ENCODE assay signal across 10 cellular contexts in genomic region chr18:27298215-27298804, GRCh38.
DNase-seq lines count a peak whose midpoint lies in the region; ATAC-seq, FAIRE-seq and TF ChIP-seq lines count a peak whose summit lies in the region.
"Had no signal": no experiment of that assay in that cellular context is flagged by ENCODE, and none has a peak within 500 bp of the region (broad histone marks: within the 10 kb centered on the region; RNA-seq: fewer than 3 reads in every experiment).

No MANE protein-coding gene starts in this region.

- DNase-seq in COLO829 (ENCODE audit: low spot score) (peak; percentile 6), SK-MEL-5 (ENCODE audit: low read depth, low spot score) (peak; percentile 23), kidney (no peak), substantia nigra (lab: John Stamatoyannopoulos, UW) (no peak)
- no peak for DNase-seq in stimulated activated CD4-positive, alpha-beta T cell treated with anti-CD3 and anti-CD28 coated beads, Interleukin-2, amount 100 ng/mL, for 48 hours
- no peak for DNase-seq in naive thymus-derived CD4-positive, alpha-beta T cell
- DNase-seq: stimulated activated naive CD4-positive, alpha-beta T cell treated with Interleukin-2 at 50 U/mL for 16 hours had no signal

- no peaks in the 10 kb centered on the region for H3K9me3 ChIP-seq in kidney (ENCODE audit: control insufficient read depth in 1 of 2, low read length in 2 of 2)
- H3K9me3 ChIP-seq in naive thymus-derived CD4-positive, alpha-beta T cell (ENCODE audit: control insufficient read depth in 2 of 3, low read length in 3 of 3), result no peaks in the 10 kb centered on the region

- peak; percentile 31 for TF ChIP-seq CTCF in kidney (IDR thresholded peaks at IDR 0.05; ENCODE audit: borderline replicate concordance, extremely low read depth, insufficient read depth)

- no peak for ATAC-seq in naive thymus-derived CD4-positive, alpha-beta T cell
- ATAC-seq in HG02759 (IDR thresholded peaks at IDR 0.05; ENCODE audit: unreplicated experiment), result no peak
- ATAC-seq: sciatic nerve had no signal

- no peaks in the 10 kb centered on the region for H3K27me3 Mint-ChIP-seq in naive thymus-derived CD4-positive, alpha-beta T cell

- in situ Hi-C loops in SK-MEL-5 (cut with HindIII; ENCODE audit: low pct_unique_long_range_greater_than_20kb, low sequenced_read_pairs), result no loop called here

- CTCF ChIA-PET in naive thymus-derived CD4-positive, alpha-beta T cell (lab: Charles Lee), result no interaction called here

- H3K4me1 Mint-ChIP-seq in naive thymus-derived CD4-positive, alpha-beta T cell, result no peaks in the 10 kb centered on the region

- no peak overlapping the region for H3K9ac ChIP-seq in kidney (ENCODE audit: low read length in 2 of 2)

- H3K36me3 ChIP-seq in kidney (ENCODE audit: control insufficient read depth in 1 of 2, insufficient read depth in 2 of 2, low read length in 2 of 2), result no peaks in the 10 kb centered on the region
- H3K36me3 ChIP-seq in naive thymus-derived CD4-positive, alpha-beta T cell (ENCODE audit: control insufficient read depth in 2 of 3, insufficient read depth in 3 of 3, low read length in 3 of 3), result no peaks in the 10 kb centered on the region

- POLR2A ChIA-PET in naive thymus-derived CD4-positive, alpha-beta T cell (lab: Charles Lee), result no interaction called here

- no peak for FAIRE-seq in kidney (lab: Jason Lieb, UNC)

- H3K27ac Mint-ChIP-seq in naive thymus-derived CD4-positive, alpha-beta T cell, result no peak overlapping the region

- H3K36me3 Mint-ChIP-seq in naive thymus-derived CD4-positive, alpha-beta T cell, result peaks cover 0 to 3% (median 0%) of the 10 kb centered on the region in 5 donors

- H3K4me3 Mint-ChIP-seq in naive thymus-derived CD4-positive, alpha-beta T cell, result no peak overlapping the region

- peak; percentile 52 for TF ChIP-seq RAD21 in Ishikawa (IDR thresholded peaks at IDR 0.05; ENCODE audit: low read depth)

- no peaks in the 10 kb centered on the region for H3K4me1 ChIP-seq in kidney (ENCODE audit: control insufficient read depth in 1 of 2, insufficient read depth in 1 of 2, low read depth in 1 of 2, low read length in 2 of 2)
- H3K4me1 ChIP-seq in naive thymus-derived CD4-positive, alpha-beta T cell (ENCODE audit: control insufficient read depth in 2 of 2, insufficient read depth in 2 of 2, low read length in 2 of 2), result no peaks in the 10 kb centered on the region

- no peak overlapping the region for H3K4me3 ChIP-seq in kidney (ENCODE audit: low read length in 2 of 2)
- H3K4me3 ChIP-seq in naive thymus-derived CD4-positive, alpha-beta T cell (ENCODE audit: low read length), result no peak overlapping the region

- intact Hi-C loops in kidney (cut with DNase I), result no loop called here
- intact Hi-C loops in naive thymus-derived CD4-positive, alpha-beta T cell (cut with micrococcal nuclease), result no loop called here

- peaks cover 0 to 16% (median 4%) of the 10 kb centered on the region in 11 donors for H3K9me3 Mint-ChIP-seq in naive thymus-derived CD4-positive, alpha-beta T cell

- no peak overlapping the region for H3K27ac ChIP-seq in kidney (ENCODE audit: low read depth in 2 of 2, low read length in 2 of 2)
- no peak overlapping the region for H3K27ac ChIP-seq in substantia nigra (ENCODE audit: low read depth, low read length, poor library complexity, severe bottlenecking)
- H3K27ac ChIP-seq in naive thymus-derived CD4-positive, alpha-beta T cell (ENCODE audit: low read depth, low read length), result no peak overlapping the region

- no peak for TF ChIP-seq EP300 in Ishikawa (IDR thresholded peaks at IDR 0.05; ENCODE audit: borderline replicate concordance)

- no peaks in the 10 kb centered on the region for H3K27me3 ChIP-seq in naive thymus-derived CD4-positive, alpha-beta T cell (ENCODE audit: control insufficient read depth in 2 of 2, insufficient read depth in 2 of 2, low read length in 2 of 2)

TF ChIP-seq in Ishikawa, 13 proteins besides CTCF, POLR2A, EP300 and RAD21:
- no peak for TF ChIP-seq EGR1 (IDR thresholded peaks at IDR 0.05)
- no peak for TF ChIP-seq YY1 (IDR thresholded peaks at IDR 0.05; ENCODE audit: low read depth)
- no peak for TF ChIP-seq TEAD4 (IDR thresholded peaks at IDR 0.05)
- TF ChIP-seq, protein P1, sequence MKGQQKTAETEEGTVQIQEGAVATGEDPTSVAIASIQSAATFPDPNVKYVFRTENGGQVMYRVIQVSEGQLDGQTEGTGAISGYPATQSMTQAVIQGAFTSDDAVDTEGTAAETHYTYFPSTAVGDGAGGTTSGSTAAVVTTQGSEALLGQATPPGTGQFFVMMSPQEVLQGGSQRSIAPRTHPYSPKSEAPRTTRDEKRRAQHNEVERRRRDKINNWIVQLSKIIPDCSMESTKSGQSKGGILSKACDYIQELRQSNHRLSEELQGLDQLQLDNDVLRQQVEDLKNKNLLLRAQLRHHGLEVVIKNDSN (IDR thresholded peaks at IDR 0.05), result no peak
- TF ChIP-seq, protein P2, sequence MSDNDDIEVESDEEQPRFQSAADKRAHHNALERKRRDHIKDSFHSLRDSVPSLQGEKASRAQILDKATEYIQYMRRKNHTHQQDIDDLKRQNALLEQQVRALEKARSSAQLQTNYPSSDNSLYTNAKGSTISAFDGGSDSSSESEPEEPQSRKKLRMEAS (IDR thresholded peaks at IDR 0.05), result no peak
- TF ChIP-seq NFIC (IDR thresholded peaks at IDR 0.05), result no peak
- no peak for TF ChIP-seq TCF12 (IDR thresholded peaks at IDR 0.05; ENCODE audit: low read depth)
- TF ChIP-seq CREB1 (IDR thresholded peaks at IDR 0.05; ENCODE audit: low read depth), result no peak
- TF ChIP-seq REST (IDR thresholded peaks at IDR 0.05; ENCODE audit: low read depth), result no peak
- TF ChIP-seq ZBTB7A (IDR thresholded peaks at IDR 0.05; ENCODE audit: low read depth), result no peak
- no peak for TF ChIP-seq CEBPB (IDR thresholded peaks at IDR 0.05)
- TF ChIP-seq FOXM1 (IDR thresholded peaks at IDR 0.05; ENCODE audit: borderline replicate concordance, low read depth), result no peak
- TF ChIP-seq TAF1 (IDR thresholded peaks at IDR 0.05; ENCODE audit: low read depth), result no peak

Comparison
In these comparisons a context has a peak if more than half of its experiments do, and no peak if none do; other contexts are left out.
1. DNase-seq: peak in COLO829 (single experiment) and SK-MEL-5 (single experiment); none in kidney (single experiment), stimulated activated CD4-positive, alpha-beta T cell treated with anti-CD3 and anti-CD28 coated beads, Interleukin-2, amount 100 ng/mL, for 48 hours (0 of 2), substantia nigra (0 of 49) and naive thymus-derived CD4-positive, alpha-beta T cell (0 of 9).